Comparison of ENCODE assay signal across 25 cellular contexts in genomic region chr11:65089621-65090020, GRCh38.
"Had no signal": no experiment of that assay in that cellular context is flagged by ENCODE, and none has a peak within 500 bp of the region (broad histone marks: within the 10 kb centered on the region; RNA-seq: fewer than 3 reads in every experiment).

No MANE protein-coding gene starts in this region.

- H3K4me2 ChIP-seq: hepatocyte had no signal

- H3K4me3 ChIP-seq: adrenal gland, gastroesophageal sphincter, hepatocyte, left ventricle myocardium inferior, right atrium auricular region, suprapubic skin, tibial artery had no signal

- H3K27ac ChIP-seq: adrenal gland, gastroesophageal sphincter, hepatocyte, left ventricle myocardium inferior, right atrium auricular region, suprapubic skin, tibial artery, WERI-Rb-1 had no signal

- H3K27ac Mint-ChIP-seq: activated T-helper 2 cell treated with anti-CD3 and anti-CD28 coated beads, Interferon-gamma antibody, Interleukin-2, Interleukin-4, amounts not matched to agents 10 μg/mL and 5 μg/mL and 100 μg/mL, durations not matched to agents 14 hours and 24 hours and 36 hours; effector memory CD8-positive, alpha-beta T cell; T-helper 1 cell treated with Interleukin-12 subunit alpha and Interleukin-12 subunit beta and Interleukin-4 antibody, amounts not matched to agents 30 μg/mL and 1 μg/mL, for 36 hours had no signal

- H2AFZ ChIP-seq: hepatocyte had no signal

- H3K9me3 Mint-ChIP-seq: activated naive CD4-positive, alpha-beta T cell treated with anti-CD3 and anti-CD28 coated beads, Interleukin-2, amount 50 U/mL, for 72 hours; activated T-cell treated with anti-CD3 and anti-CD28 coated beads, Interleukin-2, amount 50 U/mL, for 4 hours; activated T-helper 2 cell treated with anti-CD3 and anti-CD28 coated beads, Interferon-gamma antibody, Interleukin-2, Interleukin-4, amounts not matched to agents 10 μg/mL and 5 μg/mL and 100 μg/mL, durations not matched to agents 14 hours and 24 hours and 36 hours; brain; effector memory CD8-positive, alpha-beta T cell; T-helper 1 cell treated with Interleukin-12 subunit alpha and Interleukin-12 subunit beta and Interleukin-4 antibody, amounts not matched to agents 30 μg/mL and 1 μg/mL, for 36 hours had no signal

- H3K27me3 Mint-ChIP-seq: brain; effector memory CD8-positive, alpha-beta T cell had no signal

- H3K27me3 ChIP-seq: adrenal gland, gastroesophageal sphincter, hepatocyte, right atrium auricular region, suprapubic skin, tibial artery had no signal

- H3K9me3 ChIP-seq: adrenal gland, gastroesophageal sphincter, left ventricle myocardium inferior, right atrium auricular region, suprapubic skin, tibial artery had no signal

- DNase-seq: activated CD4-positive, alpha-beta T cell treated with anti-CD3 and anti-CD28 coated beads for 48 hours; activated CD4-positive, alpha-beta T cell treated with anti-CD3 and anti-CD28 coated beads, Interleukin-2, amount 50 U/mL, for 48 hours; activated T-cell treated with anti-CD3 and anti-CD28 coated beads, Interleukin-2, amount 50 U/mL, for 4 hours; adrenal gland; aorta; cortex of kidney; effector memory CD8-positive, alpha-beta T cell; islet precursor cell; left ventricle myocardium inferior; occipital lobe; stimulated activated CD4-positive, alpha-beta T cell treated with anti-CD3 and anti-CD28 coated beads, Interleukin-15, amount 100 ng/mL, for 24 hours; stimulated activated CD4-positive, alpha-beta T cell treated with anti-CD3 and anti-CD28 coated beads, Interleukin-2, amount 100 ng/mL, for 24 hours; stimulated activated naive CD4-positive, alpha-beta T cell; T1000; tibial artery; WERI-Rb-1 had no signal

- ATAC-seq: activated CD4-positive, CD25-positive, alpha-beta regulatory T cell treated with anti-CD3 and anti-CD28 coated beads, Interleukin-2, amount 50 U/mL, for 24 hours; activated naive CD4-positive, alpha-beta T cell treated with anti-CD3 and anti-CD28 coated beads, Interleukin-2, amount 50 U/mL, for 72 hours; activated T-cell treated with anti-CD3 and anti-CD28 coated beads, Interleukin-2, amount 50 U/mL, for 4 hours; effector memory CD8-positive, alpha-beta T cell; gastroesophageal sphincter had no signal

- H3K4me3 Mint-ChIP-seq: activated T-cell treated with anti-CD3 and anti-CD28 coated beads, Interleukin-2, amount 50 U/mL, for 4 hours; effector memory CD8-positive, alpha-beta T cell; T-helper 1 cell treated with Interleukin-12 subunit alpha and Interleukin-12 subunit beta and Interleukin-4 antibody, amounts not matched to agents 30 μg/mL and 1 μg/mL, for 36 hours had no signal
